ENCODE assay signal across 30 cellular contexts in the genomic region with DNA sequence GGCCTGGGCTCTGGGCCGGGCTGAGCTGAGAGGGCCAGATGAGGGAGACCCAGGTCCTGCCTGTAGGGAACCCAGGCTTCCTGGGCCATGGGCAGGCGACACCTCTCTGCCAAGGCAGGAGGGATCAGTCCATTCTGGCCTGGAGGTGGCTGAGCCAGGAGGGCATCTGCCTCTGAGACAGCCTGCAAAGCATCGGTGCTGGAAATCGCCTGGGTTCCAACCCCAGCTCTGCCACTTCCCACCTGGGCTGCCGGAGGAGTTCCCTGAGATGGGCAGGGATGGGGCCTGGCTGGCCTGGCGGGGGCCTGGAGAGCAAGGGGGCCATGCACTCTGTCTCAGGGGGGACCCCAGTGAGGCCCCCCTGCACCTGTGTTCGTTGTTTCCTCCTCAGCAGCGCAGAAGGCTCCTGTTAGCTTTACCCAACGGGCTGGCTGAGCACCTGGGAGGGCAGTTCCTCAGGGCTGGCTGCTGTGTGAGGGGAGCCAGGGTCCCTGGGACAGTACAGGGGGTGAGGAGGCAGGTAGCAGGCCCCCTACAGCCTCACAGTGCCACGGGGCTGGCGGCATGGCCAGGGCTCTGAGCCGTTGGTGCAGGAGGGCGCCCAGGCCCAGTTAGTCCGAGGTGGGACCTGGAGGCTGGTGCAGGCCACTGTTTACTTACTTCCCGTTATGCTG. TPM values are rescaled to one million over a fixed set of nuclear protein-coding genes. Genes with fewer than 3 reads are reported as not detected.
"Had no signal": no experiment of that assay in that cellular context is flagged by ENCODE, and none has a peak within 500 bp of the region (broad histone marks: within the 10 kb centered on the region; RNA-seq: fewer than 3 reads in every experiment).

No MANE protein-coding gene starts in this region.

- H3K27me3 Mint-ChIP-seq: natural killer cell treated with Interleukin-12 subunit alpha and Interleukin-12 subunit beta and Interleukin-15 and Interleukin-18, amount 100 ng/mL, for 72 hours; stimulated activated naive CD8-positive, alpha-beta T cell treated with anti-CD3 and anti-CD28 coated beads, Interleukin-15, amount 100 ng/mL, for 72 hours had no signal

- H3K27me3 ChIP-seq: heart left ventricle, hepatocyte, right atrium auricular region, vagina had no signal

- H3K4me1 Mint-ChIP-seq: endodermal cell; naive B cell; neural crest cell; stimulated activated naive CD8-positive, alpha-beta T cell treated with anti-CD3 and anti-CD28 coated beads, Interleukin-15, amount 100 ng/mL, for 72 hours had no signal

- H3K9me3 ChIP-seq: esophagus muscularis mucosa, gastroesophageal sphincter, heart left ventricle, left lung, mucosa of descending colon, prostate gland, right atrium auricular region, suprapubic skin, vagina had no signal

- H3K4me1 ChIP-seq: foreskin keratinocyte, left lung, prostate gland, vagina had no signal

- H3K36me3 Mint-ChIP-seq: mesothelial cell of epicardium; naive B cell; natural killer cell treated with Interleukin-12 subunit alpha and Interleukin-12 subunit beta and Interleukin-15 and Interleukin-18, amount 100 ng/mL, for 72 hours had no signal

- H3K4me3 Mint-ChIP-seq: dendritic cell treated with granulocyte-macrophage colony-stimulating factor and Interleukin-4, amounts not matched to agents 40 ng/mL and 50 ng/mL, for 4 days; endodermal cell; mesothelial cell of epicardium; naive B cell; natural killer cell treated with Interleukin-12 subunit alpha and Interleukin-12 subunit beta and Interleukin-15 and Interleukin-18, amount 100 ng/mL, for 72 hours; neural crest cell; stimulated activated naive CD8-positive, alpha-beta T cell treated with anti-CD3 and anti-CD28 coated beads, Interleukin-15, amount 100 ng/mL, for 72 hours had no signal

- H2AFZ ChIP-seq: hepatocyte had no signal

- H3K36me3 ChIP-seq: esophagus muscularis mucosa, gastroesophageal sphincter, heart left ventricle, left lung, prostate gland, right atrium auricular region, suprapubic skin, vagina had no signal

- H3K27ac Mint-ChIP-seq: dendritic cell treated with granulocyte-macrophage colony-stimulating factor and Interleukin-4, amounts not matched to agents 40 ng/mL and 50 ng/mL, for 4 days; endodermal cell; mesothelial cell of epicardium; naive B cell; natural killer cell treated with Interleukin-12 subunit alpha and Interleukin-12 subunit beta and Interleukin-15 and Interleukin-18, amount 100 ng/mL, for 72 hours; stimulated activated naive CD8-positive, alpha-beta T cell treated with anti-CD3 and anti-CD28 coated beads, Interleukin-15, amount 100 ng/mL, for 72 hours had no signal

- H3K79me2 ChIP-seq: hepatocyte had no signal

- H3K9me3 Mint-ChIP-seq: dendritic cell treated with granulocyte-macrophage colony-stimulating factor and Interleukin-4, amounts not matched to agents 40 ng/mL and 50 ng/mL, for 4 days; endodermal cell; mesothelial cell of epicardium; naive B cell; natural killer cell treated with Interleukin-12 subunit alpha and Interleukin-12 subunit beta and Interleukin-15 and Interleukin-18, amount 100 ng/mL, for 72 hours; neural crest cell; stimulated activated naive CD8-positive, alpha-beta T cell treated with anti-CD3 and anti-CD28 coated beads, Interleukin-15, amount 100 ng/mL, for 72 hours had no signal

- DNase-seq: effector CD8-positive, alpha-beta T cell; foreskin keratinocyte; heart left ventricle; kidney; mesenchymal stem cell; naive B cell; nucleus accumbens; stimulated activated CD4-positive, alpha-beta T cell treated with anti-CD3 and anti-CD28 coated beads, Interleukin-12 subunit alpha, Interleukin-12 subunit beta, amount 100 ng/mL, for 4 hours; stimulated activated CD4-positive, alpha-beta T cell treated with anti-CD3 and anti-CD28 coated beads, Interleukin-1b, Interleukin-23, amount 100 ng/mL, for 48 hours; stimulated activated CD4-positive, alpha-beta T cell treated with anti-CD3 and anti-CD28 coated beads, Interleukin-4, amount 100 ng/mL, for 1 hour; stimulated activated CD8-positive, alpha-beta memory T cell treated with anti-CD3 and anti-CD28 coated beads, Interleukin-4, amount 100 ng/mL, for 48 hours; stimulated activated naive CD4-positive, alpha-beta T cell; stimulated activated naive CD8-positive, alpha-beta T cell treated with anti-CD3 and anti-CD28 coated beads, Interleukin-15, amount 100 ng/mL, for 72 hours; trophoblast cell had no signal

- H3K4me3 ChIP-seq: esophagus muscularis mucosa, gastroesophageal sphincter, heart left ventricle, hepatocyte, left lung, mucosa of descending colon, prostate gland, right atrium auricular region, smooth muscle cell, suprapubic skin, vagina had no signal

- H3K27ac ChIP-seq: esophagus muscularis mucosa, foreskin keratinocyte, gastroesophageal sphincter, heart left ventricle, hepatocyte, left lung, prostate gland, right atrium auricular region, suprapubic skin, vagina had no signal

- H3K4me2 ChIP-seq: hepatocyte, smooth muscle cell had no signal

- ATAC-seq: gastroesophageal sphincter; heart left ventricle; left lung; natural killer cell treated with Interleukin-12 subunit alpha and Interleukin-12 subunit beta and Interleukin-15 and Interleukin-18, amount 100 ng/mL, for 72 hours; sciatic nerve; stimulated activated naive CD8-positive, alpha-beta T cell treated with anti-CD3 and anti-CD28 coated beads, Interleukin-15, amount 100 ng/mL, for 72 hours had no signal

RNA-seq across cellular contexts. Expression of a gene that starts 50.5 kb away (rescaled TPM):
- total RNA-seq: natural killer cell treated with Interleukin-12 subunit alpha and Interleukin-12 subunit beta and Interleukin-15 and Interleukin-18, amount 100 ng/mL, for 72 hours had no signal
